In the genomic region with DNA sequence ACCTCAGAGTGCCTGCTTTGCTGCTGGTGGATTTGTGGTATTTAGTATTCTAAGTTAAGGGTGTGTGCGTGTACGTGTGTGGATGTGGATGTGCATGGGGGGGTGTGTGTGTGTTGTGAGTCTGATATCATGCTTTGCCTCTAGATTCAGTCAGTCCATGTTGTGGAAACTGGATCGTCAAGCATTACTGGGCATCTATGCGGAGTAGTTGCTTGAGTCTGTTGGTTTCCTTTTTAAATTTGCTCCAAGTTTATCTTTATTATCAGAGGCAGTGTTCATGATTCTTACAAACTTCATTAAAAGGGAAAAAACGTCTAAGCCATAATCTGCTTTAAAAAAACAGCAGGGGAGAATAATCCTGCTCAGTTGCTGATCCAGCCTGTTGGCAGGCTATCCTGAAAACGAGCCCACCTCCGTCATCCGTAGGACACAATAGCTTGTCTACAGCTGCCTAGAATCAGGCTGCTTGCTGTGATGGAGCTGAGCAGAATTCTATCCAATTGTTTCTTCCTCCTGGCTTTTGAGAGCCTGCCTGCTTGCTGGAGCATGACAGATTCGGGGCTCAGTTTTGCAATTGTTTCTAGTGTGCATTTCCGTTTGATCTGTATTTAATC, we compare ENCODE assay signal across 11 cellular contexts. TPM values are rescaled to one million over a fixed set of nuclear protein-coding genes. Genes with fewer than 3 reads are reported as not detected.
A peak's percentile ranks its signal among the peaks of the same experiment; 100 is the strongest.
DNase-seq lines count a peak whose midpoint lies in the region; ATAC-seq and TF ChIP-seq lines count a peak whose summit lies in the region.
"Had no signal": no experiment of that assay in that cellular context is flagged by ENCODE, and none has a peak within 500 bp of the region (broad histone marks: within the 10 kb centered on the region; RNA-seq: fewer than 3 reads in every experiment).

No MANE protein-coding gene starts in this region.

- H3K36me3 ChIP-seq in neural progenitor cell, result no peaks in the 10 kb centered on the region
- H3K36me3 ChIP-seq in mammary epithelial cell (ENCODE audit: insufficient read depth, low read length), result no peaks in the 10 kb centered on the region
- H3K36me3 ChIP-seq: esophagus squamous epithelium had no signal

- no peak overlapping the region for H3K9ac ChIP-seq in neural progenitor cell
- no peak overlapping the region for H3K9ac ChIP-seq in mammary epithelial cell (ENCODE audit: insufficient read depth, low read length)

- H2AFZ ChIP-seq in neural progenitor cell (replicated peaks) (no peak overlapping the region), mammary epithelial cell (ENCODE audit: low read depth, low read length) (no peak overlapping the region)

- H3K4me1 Mint-ChIP-seq in neural progenitor cell, result peaks cover 73% of the 10 kb centered on the region
- H3K4me1 Mint-ChIP-seq in stimulated activated effector memory CD8-positive, alpha-beta T cell treated with anti-CD3 and anti-CD28 coated beads, Interleukin-12 subunit alpha, Interleukin-12 subunit beta, amount 100 ng/mL, for 72 hours, result no peaks in the 10 kb centered on the region

- no TSS peak for BruUV-seq in mammary epithelial cell (replicated peaks; lab: Mats Ljungman, UMichigan)

- H3K79me2 ChIP-seq in neural progenitor cell (ENCODE audit: low read depth) (no peaks in the 10 kb centered on the region), mammary epithelial cell (ENCODE audit: insufficient read depth, low read length) (no peaks in the 10 kb centered on the region)

- 71% methylated on average over 8 of the region's 10 CpGs for WGBS in mammary epithelial cell (ENCODE audit: low coverage, missing lambda C conversion rate)

- H3K9me3 ChIP-seq in neural progenitor cell (ENCODE audit: low read depth) (no peaks in the 10 kb centered on the region), mammary epithelial cell (replicated peaks; ENCODE audit: insufficient read depth, low read length) (no peaks in the 10 kb centered on the region)
- H3K9me3 ChIP-seq: esophagus squamous epithelium had no signal

- peak overlapping the region; percentile 70 for H3K27ac Mint-ChIP-seq in neural progenitor cell
- no peak overlapping the region for H3K27ac Mint-ChIP-seq in stimulated activated effector memory CD8-positive, alpha-beta T cell treated with anti-CD3 and anti-CD28 coated beads, Interleukin-12 subunit alpha, Interleukin-12 subunit beta, amount 100 ng/mL, for 72 hours

- peaks cover 49% of the 10 kb centered on the region for H3K27me3 ChIP-seq in neural progenitor cell
- peaks cover 13% of the 10 kb centered on the region for H3K27me3 ChIP-seq in mammary epithelial cell (ENCODE audit: insufficient read depth, low read length)

- H3F3A ChIP-seq in neural progenitor cell (ENCODE audit: low read depth), result peaks cover 9% of the 10 kb centered on the region

- H3K27ac ChIP-seq in neural progenitor cell (no peak overlapping the region), mammary epithelial cell (ENCODE audit: insufficient read depth, low read depth, low read length) (no peak overlapping the region)

- intact Hi-C loops in mammary epithelial cell (cut with micrococcal nuclease), result no loop called here

- H3K27me3 Mint-ChIP-seq in neural progenitor cell (ENCODE audit: insufficient read depth, low read depth), result peaks cover 6% of the 10 kb centered on the region

- in situ Hi-C loops in mammary epithelial cell (cut with MboI; ENCODE audit: low sequenced_read_pairs in 2 of 2), result no loop called here

- peaks cover 34% of the 10 kb centered on the region for H3K4me1 ChIP-seq in neural progenitor cell
- H3K4me1 ChIP-seq in mammary epithelial cell (ENCODE audit: insufficient read depth, low read length), result no peaks in the 10 kb centered on the region

- no peak for TF ChIP-seq CTCF in cardiac fibroblast (IDR thresholded peaks at IDR 0.05; ENCODE audit: low read depth, low read length)
- no peak for TF ChIP-seq CTCF in neural progenitor cell (IDR thresholded peaks at IDR 0.05)
- no peak for TF ChIP-seq CTCF in mammary epithelial cell (conservative IDR thresholded peaks at IDR 0.05 in 1 of 2, IDR thresholded peaks at IDR 0.05 in 1 of 2; ENCODE audit: extremely low read depth in 1 of 2, insufficient read depth in 1 of 2, low read depth in 1 of 2, low read length in 2 of 2)

- DNase-seq in Daoy (ENCODE audit: low read depth), result peak; percentile 15
- DNase-seq in NCI-H2029 treated with DMSO at 0.1 percent for 48 hours (lab: John Stamatoyannopoulos, UW), result peak; percentile 57
- peak; percentile 38 to 51 for DNase-seq in cardiac fibroblast (ENCODE audit: low read depth in 2 of 2)
- peak; percentile 90 for DNase-seq in neural progenitor cell (ENCODE audit: low spot score)
- DNase-seq in stimulated activated effector memory CD8-positive, alpha-beta T cell treated with anti-CD3 and anti-CD28 coated beads, Interleukin-12 subunit alpha, Interleukin-12 subunit beta, amount 100 ng/mL, for 72 hours (ENCODE audit: low spot score in 2 of 2), result no peak
- no peak for DNase-seq in mammary epithelial cell
- DNase-seq: DND-41; esophagus squamous epithelium; NCI-H1436; stimulated activated CD4-positive, alpha-beta T cell treated with anti-CD3 and anti-CD28 coated beads, Interleukin-15, amount 100 ng/mL, for 24 hours had no signal

- peaks cover 23% of the 10 kb centered on the region for H4K20me1 ChIP-seq in neural progenitor cell (ENCODE audit: low read depth)
- no peaks in the 10 kb centered on the region for H4K20me1 ChIP-seq in mammary epithelial cell (ENCODE audit: insufficient read depth, low read length)

- CTCF ChIA-PET in mammary epithelial cell (lab: Charles Lee; ENCODE audit: low non-redundant PET), result no interaction called here

- dilution Hi-C loops in mammary epithelial cell (cut with HindIII; ENCODE audit: low sequenced_read_pairs), result no loop called here

- no peaks in the 10 kb centered on the region for H3K9me3 Mint-ChIP-seq in neural progenitor cell
- H3K9me3 Mint-ChIP-seq in stimulated activated effector memory CD8-positive, alpha-beta T cell treated with anti-CD3 and anti-CD28 coated beads, Interleukin-12 subunit alpha, Interleukin-12 subunit beta, amount 100 ng/mL, for 72 hours, result no peaks in the 10 kb centered on the region

- H3K36me3 Mint-ChIP-seq in neural progenitor cell, result no peaks in the 10 kb centered on the region
- H3K36me3 Mint-ChIP-seq in stimulated activated effector memory CD8-positive, alpha-beta T cell treated with anti-CD3 and anti-CD28 coated beads, Interleukin-12 subunit alpha, Interleukin-12 subunit beta, amount 100 ng/mL, for 72 hours, result no peaks in the 10 kb centered on the region

- peak overlapping the region; percentile 63 for H3K4me3 Mint-ChIP-seq in neural progenitor cell
- no peak overlapping the region for H3K4me3 Mint-ChIP-seq in stimulated activated effector memory CD8-positive, alpha-beta T cell treated with anti-CD3 and anti-CD28 coated beads, Interleukin-12 subunit alpha, Interleukin-12 subunit beta, amount 100 ng/mL, for 72 hours

- H3K4me3 ChIP-seq in cardiac fibroblast (replicated peaks in 1 of 2; ENCODE audit: low read depth in 2 of 2, low read length in 2 of 2) (peak overlapping the region in 1 of 2 donors; percentile 1), neural progenitor cell (no peak overlapping the region), mammary epithelial cell (replicated peaks in 1 of 3; ENCODE audit: insufficient read depth in 1 of 3, low read depth in 2 of 3, low read length in 3 of 3) (no peak overlapping the region)

- H3K4me2 ChIP-seq in neural progenitor cell (peak overlapping the region; percentile 59), mammary epithelial cell (ENCODE audit: insufficient read depth, low read depth, low read length) (no peak overlapping the region)

- ATAC-seq in stimulated activated effector memory CD8-positive, alpha-beta T cell treated with anti-CD3 and anti-CD28 coated beads, Interleukin-12 subunit alpha, Interleukin-12 subunit beta, amount 100 ng/mL, for 72 hours, result no peak
- no peak for ATAC-seq in HG02610 (IDR thresholded peaks at IDR 0.05; ENCODE audit: unreplicated experiment)

RNA-seq across cellular contexts. Expression of gene SH3RF3, which starts 6.7 kb away (rescaled TPM):
- 3.0 and 3.3 TPM in 2 replicates for total RNA-seq in Daoy (2014; rRNA removed; shearing (Covaris generic))
- total RNA-seq in neural progenitor cell (ENCODE audit: low replicate concordance), result 0.28 TPM in 2 replicates
- total RNA-seq in mammary epithelial cell, result 1 to 10 TPM in 1 of 2 donors, under 1 TPM in 1; 0.33 to 2.0 TPM
- polyA plus RNA-seq in mammary epithelial cell, result 0.20 TPM
- not detected for polyA minus RNA-seq in mammary epithelial cell

Comparison
In these comparisons a context has a peak if more than half of its experiments do, and no peak if none do; other contexts are left out.
1. DNase-seq: peak in Daoy (single experiment), NCI-H2029 treated with DMSO at 0.1 percent for 48 hours (single experiment), cardiac fibroblast (2 of 2) and neural progenitor cell (single experiment); none in stimulated activated effector memory CD8-positive, alpha-beta T cell treated with anti-CD3 and anti-CD28 coated beads, Interleukin-12 subunit alpha, Interleukin-12 subunit beta, amount 100 ng/mL, for 72 hours (0 of 2) and mammary epithelial cell (single experiment).